2 cellular contexts compared by ENCODE assay signal in genomic region chr5:68250662-68251298, GRCh38.
TF ChIP-seq lines count a peak whose summit lies in the region.

No MANE protein-coding gene starts in this region.

TF ChIP-seq in IMR-90, 13 proteins besides CTCF, POLR2A, EP300 and RAD21:
- TF ChIP-seq FOS (IDR thresholded peaks at IDR 0.05; ENCODE audit: low read depth, low read length) (no peak), ELK1 (IDR thresholded peaks at IDR 0.05; ENCODE audit: borderline replicate concordance, low read depth, low read length) (no peak), RCOR1 (IDR thresholded peaks at IDR 0.05; ENCODE audit: insufficient replicate concordance, low read length) (no peak), NFE2L2 (IDR thresholded peaks at IDR 0.05; ENCODE audit: low read depth, low read length) (no peak), MAFK (IDR thresholded peaks at IDR 0.05; ENCODE audit: low read depth, low read length) (no peak), RFX5 (IDR thresholded peaks at IDR 0.05; ENCODE audit: low read depth, low read length) (no peak), MAZ (IDR thresholded peaks at IDR 0.05; ENCODE audit: borderline replicate concordance, low read depth, low read length) (no peak), SMC3 (IDR thresholded peaks at IDR 0.05; ENCODE audit: low read depth, low read length) (no peak)

TF ChIP-seq in liver, 16 proteins besides CTCF, POLR2A, EP300 and RAD21:
- TF ChIP-seq EGR1 (IDR thresholded peaks at IDR 0.05; ENCODE audit: low read depth in 2 of 2) (no peak), GABPA (IDR thresholded peaks at IDR 0.05 in 1 of 2, conservative IDR thresholded peaks at IDR 0.05 in 1 of 2) (no peak), MAX (IDR thresholded peaks at IDR 0.05) (no peak), FOXA1 (IDR thresholded peaks at IDR 0.05) (no peak), TAF1 (conservative IDR thresholded peaks at IDR 0.05) (no peak), RXRA (IDR thresholded peaks at IDR 0.05) (no peak), JUND (IDR thresholded peaks at IDR 0.05) (no peak), YY1 (IDR thresholded peaks at IDR 0.05) (no peak), NR2F2 (IDR thresholded peaks at IDR 0.05) (no peak), FOXA2 (IDR thresholded peaks at IDR 0.05) (no peak), ATF3 (IDR thresholded peaks at IDR 0.05) (no peak), REST (IDR thresholded peaks at IDR 0.05) (no peak), ZBTB33 (IDR thresholded peaks at IDR 0.05) (no peak), SP1 (IDR thresholded peaks at IDR 0.05) (no peak), HNF4G (IDR thresholded peaks at IDR 0.05) (no peak)
